In the genomic region with DNA sequence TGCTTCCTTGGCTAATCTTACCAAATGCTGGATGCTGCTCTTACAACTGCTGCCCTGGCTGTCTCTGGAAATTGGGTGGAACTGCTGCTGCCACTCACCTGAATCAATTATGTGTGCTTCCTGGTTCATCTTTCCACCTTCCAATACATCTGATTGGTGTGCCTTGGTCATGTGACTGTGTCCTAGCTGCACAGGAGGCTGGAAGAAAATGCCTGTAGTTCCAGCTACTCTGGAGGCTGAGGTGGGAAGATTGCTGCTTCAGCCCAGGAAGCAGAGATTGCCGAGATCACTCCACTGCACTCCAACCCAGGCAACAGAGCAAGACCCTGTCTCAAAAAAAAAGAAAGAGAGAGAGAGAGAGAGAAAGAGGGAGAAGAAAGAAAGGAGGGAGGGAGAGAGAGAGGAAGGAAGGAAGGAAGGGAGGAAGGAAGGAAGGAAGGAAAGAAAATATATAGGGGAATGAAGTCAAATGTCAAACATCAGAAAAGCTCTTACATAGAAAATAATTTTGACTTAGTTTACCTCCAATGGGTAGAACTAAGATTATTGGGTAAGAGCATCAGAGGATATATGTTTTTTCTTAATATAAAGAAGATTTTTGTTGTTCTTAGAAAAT, we compare ENCODE assay signal across 1 cellular context.
TF ChIP-seq lines count a peak whose summit lies in the region.

No MANE protein-coding gene starts in this region.

TF ChIP-seq in WTC11, 78 proteins besides CTCF, POLR2A, EP300 and RAD21:
- TF ChIP-seq, protein P1, sequence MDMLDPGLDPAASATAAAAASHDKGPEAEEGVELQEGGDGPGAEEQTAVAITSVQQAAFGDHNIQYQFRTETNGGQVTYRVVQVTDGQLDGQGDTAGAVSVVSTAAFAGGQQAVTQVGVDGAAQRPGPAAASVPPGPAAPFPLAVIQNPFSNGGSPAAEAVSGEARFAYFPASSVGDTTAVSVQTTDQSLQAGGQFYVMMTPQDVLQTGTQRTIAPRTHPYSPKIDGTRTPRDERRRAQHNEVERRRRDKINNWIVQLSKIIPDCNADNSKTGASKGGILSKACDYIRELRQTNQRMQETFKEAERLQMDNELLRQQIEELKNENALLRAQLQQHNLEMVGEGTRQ (CRISPR knock-in tag; IDR thresholded peaks at IDR 0.05) = peak; percentile 76
- TF ChIP-seq NFYB (CRISPR knock-in tag; conservative IDR thresholded peaks at IDR 0.05; ENCODE audit: low read depth) (peak; percentile 70), FOXK1 (CRISPR knock-in tag; IDR thresholded peaks at IDR 0.05) (no peak)
- TF ChIP-seq, protein P2, sequence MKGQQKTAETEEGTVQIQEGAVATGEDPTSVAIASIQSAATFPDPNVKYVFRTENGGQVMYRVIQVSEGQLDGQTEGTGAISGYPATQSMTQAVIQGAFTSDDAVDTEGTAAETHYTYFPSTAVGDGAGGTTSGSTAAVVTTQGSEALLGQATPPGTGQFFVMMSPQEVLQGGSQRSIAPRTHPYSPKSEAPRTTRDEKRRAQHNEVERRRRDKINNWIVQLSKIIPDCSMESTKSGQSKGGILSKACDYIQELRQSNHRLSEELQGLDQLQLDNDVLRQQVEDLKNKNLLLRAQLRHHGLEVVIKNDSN (CRISPR knock-in tag; IDR thresholded peaks at IDR 0.05) = peak; percentile 56
TF ChIP-seq in WTC11: peak in this region for 3.
